In genomic region chr11:60844045-60844869, GRCh38 we compare ENCODE assay signal across 9 cellular contexts. TPM values are rescaled to one million over a fixed set of nuclear protein-coding genes. Genes with fewer than 3 reads are reported as not detected.
DNase-seq lines count a peak whose midpoint lies in the region; ATAC-seq and TF ChIP-seq lines count a peak whose summit lies in the region.
"Had no signal": no experiment of that assay in that cellular context is flagged by ENCODE, and none has a peak within 500 bp of the region (broad histone marks: within the 10 kb centered on the region; RNA-seq: fewer than 3 reads in every experiment).

No MANE protein-coding gene starts in this region.

- no peak for ATAC-seq in HG02588 (IDR thresholded peaks at IDR 0.05; ENCODE audit: unreplicated experiment)

- H2AFZ ChIP-seq in OCI-LY3 (ENCODE audit: low read depth, low read length) (no peak overlapping the region), neuronal stem cell (ENCODE audit: low read length) (no peak overlapping the region)

- H3K4me2 ChIP-seq in OCI-LY3 (ENCODE audit: low read length) = peak overlapping the region; percentile 92
- H3K4me2 ChIP-seq in neuronal stem cell (ENCODE audit: insufficient read depth, low read length, poor library complexity, severe bottlenecking) = peak overlapping the region; percentile 20

- no peak overlapping the region for H3K27ac ChIP-seq in OCI-LY3 (ENCODE audit: low read length)
- H3K27ac ChIP-seq in dorsolateral prefrontal cortex = peak overlapping the region in 19 of 59 donors; percentile 0 to 92 (median 39)
- no peak overlapping the region for H3K27ac ChIP-seq in neuronal stem cell (replicated peaks; ENCODE audit: low read length)
- H3K27ac ChIP-seq: cardiac muscle cell had no signal

- peak overlapping the region; percentile 85 for H3K9ac ChIP-seq in OCI-LY3 (ENCODE audit: low read length)
- peak overlapping the region; percentile 45 for H3K9ac ChIP-seq in neuronal stem cell (ENCODE audit: low read depth, low read length, poor library complexity)

- no peak overlapping the region for H3K14ac ChIP-seq in neuronal stem cell (ENCODE audit: low read length)

- TF ChIP-seq CTCF in OCI-LY3 (IDR thresholded peaks at IDR 0.05; ENCODE audit: low read depth, low read length) (no peak), dorsolateral prefrontal cortex (IDR thresholded peaks at IDR 0.05 in 54 of 56, conservative IDR thresholded peaks at IDR 0.05 in 2 of 56; ENCODE audit: low read depth in 1 of 56, partially characterized antibody in 56 of 56) (no peak)

- H3K4ac ChIP-seq in neuronal stem cell (ENCODE audit: low read length) = no peak overlapping the region

- H2BK5ac ChIP-seq in neuronal stem cell (ENCODE audit: low read length) = no peak overlapping the region

- no CpG with 5 or more reads among the region's 10 CpGs for WGBS in neuronal stem cell (ENCODE audit: extremely low coverage in 2 of 2, insufficient read length in 2 of 2, insufficient replicate concordance in 1 of 2), 2 donors

- no peak overlapping the region for H2BK12ac ChIP-seq in neuronal stem cell (ENCODE audit: low read length)

- no peak overlapping the region for H2AK5ac ChIP-seq in neuronal stem cell (ENCODE audit: low read depth, low read length)

- no peak overlapping the region for H2BK120ac ChIP-seq in neuronal stem cell (ENCODE audit: low read depth, low read length)

- H3K79me2 ChIP-seq in OCI-LY3 (ENCODE audit: low read length) = peaks cover 77% of the 10 kb centered on the region

- no peak overlapping the region for H4K91ac ChIP-seq in neuronal stem cell (ENCODE audit: low read depth, low read length, poor library complexity)

- intact Hi-C loops in dorsolateral prefrontal cortex (cut with DNase I) = loop anchor here in 1 of 2 donors (5.0 kb wide), 1 partner anchor 58 kb away; no protein-coding TSS in a partner anchor

- peak; percentile 42 for DNase-seq in Daoy (ENCODE audit: low read depth)
- DNase-seq in dorsolateral prefrontal cortex = no peak
- DNase-seq in neuronal stem cell (ENCODE audit: low spot score) = no peak
- DNase-seq in OCI-M1 (lab: John Stamatoyannopoulos, UW) = no peak
- no peak for DNase-seq in SKM-1 (lab: John Stamatoyannopoulos, UW; ENCODE audit: unreplicated experiment)
- no peak for DNase-seq in NCI-H526 treated with DMSO at 0.1 percent for 48 hours (lab: John Stamatoyannopoulos, UW)

- peak overlapping the region; percentile 45 for H4K8ac ChIP-seq in neuronal stem cell (ENCODE audit: low read depth, low read length)

- peaks cover 11% of the 10 kb centered on the region for H3K79me1 ChIP-seq in neuronal stem cell (ENCODE audit: low read depth, low read length)

- no peak overlapping the region for H3K18ac ChIP-seq in neuronal stem cell (ENCODE audit: low read length)

- no peaks in the 10 kb centered on the region for H3K9me3 ChIP-seq in OCI-LY3 (ENCODE audit: insufficient read depth, low read length)
- H3K9me3 ChIP-seq in neuronal stem cell (replicated peaks in 1 of 2; ENCODE audit: control insufficient read depth in 2 of 2, insufficient read depth in 1 of 2, low read depth in 1 of 2, low read length in 2 of 2) = no peaks in the 10 kb centered on the region

- peak overlapping the region; percentile 84 for H3K4me3 ChIP-seq in OCI-LY3 (ENCODE audit: low read length)
- peak overlapping the region in 57 of 59 donors; percentile 67 to 99 (median 93) for H3K4me3 ChIP-seq in dorsolateral prefrontal cortex
- H3K4me3 ChIP-seq in neuronal stem cell (ENCODE audit: low read length in 2 of 2) = peak overlapping the region; percentile 48 to 70

- H2BK15ac ChIP-seq in neuronal stem cell (ENCODE audit: low read length) = no peak overlapping the region

- peaks cover 32% of the 10 kb centered on the region for H3K4me1 ChIP-seq in OCI-LY3 (ENCODE audit: low read length)
- peaks cover 14 to 21% of the 10 kb centered on the region in 2 donors for H3K4me1 ChIP-seq in neuronal stem cell (ENCODE audit: control insufficient read depth in 2 of 2, insufficient read depth in 1 of 2, low read depth in 1 of 2, low read length in 2 of 2)

- H3K27me3 ChIP-seq in OCI-LY3 (ENCODE audit: low read depth, low read length) (no peaks in the 10 kb centered on the region), dorsolateral prefrontal cortex (no peaks in the 10 kb centered on the region), neuronal stem cell (ENCODE audit: control insufficient read depth in 3 of 3, insufficient read depth in 3 of 3, low read depth in 1 of 3, low read length in 3 of 3) (no peaks in the 10 kb centered on the region)
- H3K27me3 ChIP-seq: cardiac muscle cell had no signal

- no peak overlapping the region for H3K23ac ChIP-seq in neuronal stem cell (ENCODE audit: low read depth, low read length, poor library complexity)

- H4K20me1 ChIP-seq in OCI-LY3 (ENCODE audit: insufficient read depth, low read length) = peaks cover 15% of the 10 kb centered on the region

- H3K36me3 ChIP-seq in OCI-LY3 (replicated peaks; ENCODE audit: low read depth, low read length) = peaks cover 49% of the 10 kb centered on the region
- H3K36me3 ChIP-seq in neuronal stem cell (replicated peaks in 1 of 2; ENCODE audit: control insufficient read depth in 2 of 2, insufficient read depth in 2 of 2, low read length in 2 of 2) = peaks cover 16 to 26% of the 10 kb centered on the region in 2 donors
- H3K36me3 ChIP-seq: cardiac muscle cell had no signal

RNA-seq across cellular contexts. Expression of gene CCDC86, which starts 2.3 kb away (rescaled TPM):
- 16.0 and 17.7 TPM in 2 replicates for total RNA-seq in Daoy (2014; rRNA removed; shearing (Covaris generic))
- total RNA-seq in dorsolateral prefrontal cortex = 10 to 100 TPM; 10.3 to 21.3 (median 15.6) TPM
- 22.5 TPM for polyA plus RNA-seq in neuronal stem cell (2013, experiment 1 of 2)
- 21.0 TPM for polyA plus RNA-seq in neuronal stem cell (2013, experiment 2 of 2)

RNA-seq across cellular contexts. Expression of gene PTGDR2, which starts 11.5 kb away (rescaled TPM):
- 0.06 TPM in 1 of 2 replicates, not detected in the other for total RNA-seq in Daoy (2014; rRNA removed; shearing (Covaris generic))
- 1 to 10 TPM in 104 of 120 experiments, under 1 TPM in 16; 0.21 to 8.0 (median 2.2) TPM for total RNA-seq in dorsolateral prefrontal cortex
- 0.13 TPM for polyA plus RNA-seq in neuronal stem cell (2013, experiment 1 of 2)
- polyA plus RNA-seq in neuronal stem cell (2013, experiment 2 of 2) = 0.11 TPM

RNA-seq across cellular contexts. Expression of gene ZP1, which starts 23.1 kb away (rescaled TPM):
- not detected in 2 replicates for total RNA-seq in Daoy (2014; rRNA removed; shearing (Covaris generic))
- total RNA-seq in dorsolateral prefrontal cortex = 1 to 10 TPM in 5 of 120 experiments, under 1 TPM in 27, not detected in 88; 0.26 to 1.4 (median 0.52) TPM
- polyA plus RNA-seq in neuronal stem cell (2013, experiment 1 of 2) = not detected
- polyA plus RNA-seq in neuronal stem cell (2013, experiment 2 of 2) = not detected
- total RNA-seq: cardiac muscle cell had no signal

RNA-seq across cellular contexts. Expression of gene MS4A10, which starts 59.1 kb away (rescaled TPM):
- not detected in 2 replicates for total RNA-seq in Daoy (2014; rRNA removed; shearing (Covaris generic))
- total RNA-seq in dorsolateral prefrontal cortex = under 1 TPM in 1 of 120 experiments, not detected in 119; 0.19 TPM
- polyA plus RNA-seq in neuronal stem cell (2013, experiment 1 of 2) = not detected
- not detected for polyA plus RNA-seq in neuronal stem cell (2013, experiment 2 of 2)
- total RNA-seq: cardiac muscle cell had no signal
- polyA plus RNA-seq: cardiac muscle cell had no signal
